In genomic region chr6:47083586-47084047, GRCh38 we compare ENCODE assay signal across 8 cellular contexts. TPM values are rescaled to one million over a fixed set of nuclear protein-coding genes. Genes with fewer than 3 reads are reported as not detected.
A peak's percentile ranks its signal among the peaks of the same experiment; 100 is the strongest.
DNase-seq lines count a peak whose midpoint lies in the region; ATAC-seq and TF ChIP-seq lines count a peak whose summit lies in the region.

No MANE protein-coding gene starts in this region.

- H3K4me3 ChIP-seq in AG10803 (ENCODE audit: low read length), result no peak overlapping the region
- H3K4me3 ChIP-seq in mucosa of descending colon, result no peak overlapping the region
- no peak overlapping the region for H3K4me3 ChIP-seq in Caco-2 (ENCODE audit: low read depth, low read length)

- CTCF ChIA-PET in Caco-2 (lab: Charles Lee), result no interaction called here

- no TSS peak for BruUV-seq in Caco-2 (replicated peaks; lab: Mats Ljungman, UMichigan)

- H3K9me3 ChIP-seq in mucosa of descending colon, result no peaks in the 10 kb centered on the region
- no peaks in the 10 kb centered on the region for H3K9me3 ChIP-seq in Caco-2

- DNase-seq in AG10803 (ENCODE audit: low read depth) (peak; percentile 90), NCI-H2029 treated with DMSO at 0.1 percent for 48 hours (lab: John Stamatoyannopoulos, UW) (peak; percentile 84), dermis blood vessel endothelial cell (peak; percentile 79), mucosa of descending colon (peak; percentile 88 to 89 (median 88)), COLO829 (ENCODE audit: low spot score) (no peak), Caco-2 (no peak)
- DNase-seq in activated T-cell treated with anti-CD3 and anti-CD28 coated beads, Interleukin-2, amount 50 U/mL, for 24 hours, result no peak
- DNase-seq in activated naive CD4-positive, alpha-beta T cell treated with anti-CD3 and anti-CD28 coated beads, Interleukin-2, amount 50 U/mL, for 72 hours (ENCODE audit: low spot score in 2 of 2), result no peak

- no peaks in the 10 kb centered on the region for H3K27me3 ChIP-seq in Caco-2 (replicated peaks; ENCODE audit: control insufficient read depth, insufficient read depth, low read length)

- TF ChIP-seq CTCF in AG10803 (conservative IDR thresholded peaks at IDR 0.05; ENCODE audit: low read length), result no peak
- TF ChIP-seq CTCF in mucosa of descending colon (IDR thresholded peaks at IDR 0.05), result no peak
- no peak for TF ChIP-seq CTCF in Caco-2 (IDR thresholded peaks at IDR 0.05; ENCODE audit: insufficient read depth in 1 of 2, low read depth in 1 of 2, low read length in 1 of 2, severe bottlenecking in 1 of 2, unreplicated experiment in 1 of 2)

- peak; percentile 94 for ATAC-seq in mucosa of descending colon
- ATAC-seq in activated naive CD4-positive, alpha-beta T cell treated with anti-CD3 and anti-CD28 coated beads, Interleukin-2, amount 50 U/mL, for 72 hours, result no peak

- no peaks in the 10 kb centered on the region for H3K36me3 Mint-ChIP-seq in activated T-cell treated with anti-CD3 and anti-CD28 coated beads, Interleukin-2, amount 50 U/mL, for 24 hours (ENCODE audit: low read depth)
- H3K36me3 Mint-ChIP-seq in Caco-2 (ENCODE audit: insufficient read depth, unreplicated experiment), result no peaks in the 10 kb centered on the region
- H3K36me3 Mint-ChIP-seq in activated naive CD4-positive, alpha-beta T cell treated with anti-CD3 and anti-CD28 coated beads, Interleukin-2, amount 50 U/mL, for 72 hours, result no peaks in the 10 kb centered on the region

- H3K27me3 Mint-ChIP-seq in activated T-cell treated with anti-CD3 and anti-CD28 coated beads, Interleukin-2, amount 50 U/mL, for 24 hours, result peaks cover 9% of the 10 kb centered on the region
- no peaks in the 10 kb centered on the region for H3K27me3 Mint-ChIP-seq in Caco-2 (ENCODE audit: insufficient read depth, unreplicated experiment)

- no peaks in the 10 kb centered on the region for H3K9me3 Mint-ChIP-seq in activated T-cell treated with anti-CD3 and anti-CD28 coated beads, Interleukin-2, amount 50 U/mL, for 24 hours
- no peaks in the 10 kb centered on the region for H3K9me3 Mint-ChIP-seq in Caco-2 (ENCODE audit: unreplicated experiment)
- no peaks in the 10 kb centered on the region for H3K9me3 Mint-ChIP-seq in activated naive CD4-positive, alpha-beta T cell treated with anti-CD3 and anti-CD28 coated beads, Interleukin-2, amount 50 U/mL, for 72 hours

- H3K4me3 Mint-ChIP-seq in activated T-cell treated with anti-CD3 and anti-CD28 coated beads, Interleukin-2, amount 50 U/mL, for 24 hours, result no peak overlapping the region
- H3K4me3 Mint-ChIP-seq in Caco-2 (ENCODE audit: unreplicated experiment), result no peak overlapping the region

- H3K4me1 ChIP-seq in mucosa of descending colon (ENCODE audit: low read depth), result peaks cover 7% of the 10 kb centered on the region
- H3K4me1 ChIP-seq in Caco-2, result 0 out of 2 replicates have a peak, but pooled peaks cover 4% of the 10 kb centered on the region

- H3K36me3 ChIP-seq in mucosa of descending colon (ENCODE audit: low read depth), result no peaks in the 10 kb centered on the region
- H3K36me3 ChIP-seq in Caco-2 (ENCODE audit: control insufficient read depth, insufficient read depth, low read length), result no peaks in the 10 kb centered on the region

- intact Hi-C loops in mucosa of descending colon (cut with DNase I, micrococcal nuclease) (no loop called here), Caco-2 (cut with micrococcal nuclease; ENCODE audit: unreplicated experiment) (no loop called here)

- H3K27ac Mint-ChIP-seq in activated T-cell treated with anti-CD3 and anti-CD28 coated beads, Interleukin-2, amount 50 U/mL, for 24 hours, result no peak overlapping the region
- no peak overlapping the region for H3K27ac Mint-ChIP-seq in Caco-2 (ENCODE audit: unreplicated experiment)
- H3K27ac Mint-ChIP-seq in activated naive CD4-positive, alpha-beta T cell treated with anti-CD3 and anti-CD28 coated beads, Interleukin-2, amount 50 U/mL, for 72 hours, result no peak overlapping the region

- POLR2A ChIA-PET in Caco-2 (lab: Charles Lee), result no interaction called here

- H3K4me1 Mint-ChIP-seq in activated T-cell treated with anti-CD3 and anti-CD28 coated beads, Interleukin-2, amount 50 U/mL, for 24 hours (ENCODE audit: low read depth), result no peaks in the 10 kb centered on the region
- H3K4me1 Mint-ChIP-seq in Caco-2 (ENCODE audit: low read depth, unreplicated experiment), result no peaks in the 10 kb centered on the region

RNA-seq across cellular contexts. Expression of gene ADGRF1, which starts 41.5 kb away (rescaled TPM):
- total RNA-seq in dermis blood vessel endothelial cell (under 0.01 TPM in 1 of 2 replicates, not detected in the other), mucosa of descending colon (1 to 10 TPM; 1.2 to 3.3 (median 1.8) TPM), Caco-2 (2022) (0.16 and 0.52 TPM in 2 replicates)
- total RNA-seq in activated naive CD4-positive, alpha-beta T cell treated with anti-CD3 and anti-CD28 coated beads, Interleukin-2, amount 50 U/mL, for 72 hours, result not detected

Comparison
In these comparisons a context has a peak if more than half of its experiments do, and no peak if none do; other contexts are left out.
1. DNase-seq: peak in AG10803 (single experiment), NCI-H2029 treated with DMSO at 0.1 percent for 48 hours (single experiment), dermis blood vessel endothelial cell (single experiment) and mucosa of descending colon (3 of 3); none in activated T-cell treated with anti-CD3 and anti-CD28 coated beads, Interleukin-2, amount 50 U/mL, for 24 hours (single experiment), COLO829 (single experiment), Caco-2 (0 of 2) and activated naive CD4-positive, alpha-beta T cell treated with anti-CD3 and anti-CD28 coated beads, Interleukin-2, amount 50 U/mL, for 72 hours (0 of 2).